ENCODE assay signal across 19 cellular contexts in the genomic region with DNA sequence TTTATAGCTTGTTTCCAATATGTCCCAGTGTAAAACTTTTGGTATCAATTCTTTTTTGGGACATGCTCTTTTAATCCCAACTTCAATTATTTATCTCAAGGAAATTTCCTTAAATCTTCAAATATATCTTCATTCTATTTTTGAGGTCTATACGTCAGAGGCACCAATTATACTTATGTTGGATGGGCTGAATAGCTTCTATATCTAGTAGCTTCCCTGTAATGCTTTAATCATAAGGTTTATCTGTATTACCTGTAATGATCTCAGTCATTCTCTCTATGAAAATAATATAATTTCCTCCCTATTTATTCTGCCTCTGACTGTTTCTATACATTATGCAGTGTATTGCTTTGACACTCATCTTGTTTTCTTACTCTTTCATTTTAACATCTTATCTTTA. TPM values are rescaled to one million over a fixed set of nuclear protein-coding genes. Genes with fewer than 3 reads are reported as not detected.
DNase-seq lines count a peak whose midpoint lies in the region; ATAC-seq and TF ChIP-seq lines count a peak whose summit lies in the region.
"Had no signal": no experiment of that assay in that cellular context is flagged by ENCODE, and none has a peak within 500 bp of the region (broad histone marks: within the 10 kb centered on the region; RNA-seq: fewer than 3 reads in every experiment).

No MANE protein-coding gene starts in this region.

- H3F3A ChIP-seq in GM23338 (replicated peaks; ENCODE audit: low read depth), result no peaks in the 10 kb centered on the region

- H3K4me2 ChIP-seq in GM23338, result no peak overlapping the region

- TF ChIP-seq CTCF in GM23338 (conservative IDR thresholded peaks at IDR 0.05; ENCODE audit: low read depth in 2 of 2), result no peak
- no peak for TF ChIP-seq CTCF in epithelial cell of esophagus (IDR thresholded peaks at IDR 0.05; ENCODE audit: insufficient read depth, low read depth, low read length, missing control alignments)
- TF ChIP-seq CTCF in foreskin fibroblast (IDR thresholded peaks at IDR 0.05; ENCODE audit: low read depth, low read length), result no peak

- H3K9me2 ChIP-seq in GM23338 (ENCODE audit: insufficient read depth), result no peaks in the 10 kb centered on the region

- no peak overlapping the region for H3K4me3 Mint-ChIP-seq in GM23338

- H3K27ac Mint-ChIP-seq in GM23338, result no peak overlapping the region

- H3K36me3 Mint-ChIP-seq in GM23338 (ENCODE audit: low read depth), result peaks cover 4% of the 10 kb centered on the region; the same call in 1 of the 3 replicates

- no peaks in the 10 kb centered on the region; the same call in 1 of the 2 replicates for H3K36me3 ChIP-seq in GM23338 (ENCODE audit: insufficient read depth)
- H3K36me3 ChIP-seq: MG63, SJCRH30 had no signal

- H3K79me2 ChIP-seq in GM23338 (replicated peaks; ENCODE audit: insufficient read depth), result no peaks in the 10 kb centered on the region

- H3K4me1 ChIP-seq in GM23338 (ENCODE audit: insufficient read depth), result no peaks in the 10 kb centered on the region
- H3K4me1 ChIP-seq: SJCRH30 had no signal

- H3K27me3 ChIP-seq in GM23338 (ENCODE audit: insufficient read depth), result no peaks in the 10 kb centered on the region
- H3K27me3 ChIP-seq: SJCRH30 had no signal

- DNase-seq in ELR (ENCODE audit: low read depth) (peak; percentile 32), GM23338 (ENCODE audit: low spot score) (peak; percentile 37), amniotic epithelial cell (ENCODE audit: low read depth) (peak; percentile 33), epithelial cell of esophagus (ENCODE audit: low read depth) (peak; percentile 13), foreskin fibroblast (no peak), islet precursor cell (no peak)
- DNase-seq in stimulated activated CD4-positive, alpha-beta T cell treated with anti-CD3 and anti-CD28 coated beads, Interleukin-2, amount 100 ng/mL, for 48 hours, result no peak
- DNase-seq: ACHN, IMR-90, Kasumi-1, MG63, NCI-H1048, NCI-H2107, NCI-H226, NCI-H524, SJCRH30 had no signal

- H3K4me3 ChIP-seq in GM23338, result no peak overlapping the region
- no peak overlapping the region for H3K4me3 ChIP-seq in epithelial cell of esophagus (ENCODE audit: low read length)
- no peak overlapping the region for H3K4me3 ChIP-seq in foreskin fibroblast (ENCODE audit: low read depth in 1 of 2, low read length in 2 of 2)
- H3K4me3 ChIP-seq: MG63, SJCRH30 had no signal

- no peaks in the 10 kb centered on the region for H4K20me1 ChIP-seq in GM23338 (replicated peaks; ENCODE audit: insufficient read depth)

- H3K27ac ChIP-seq in GM23338 (ENCODE audit: low read depth), result no peak overlapping the region
- H3K27ac ChIP-seq: C4-2B, SJCRH30 had no signal

- ATAC-seq in GM23338, result no peak
- no peak for ATAC-seq in GM21723 (IDR thresholded peaks at IDR 0.05; ENCODE audit: unreplicated experiment)

- H3K4me1 Mint-ChIP-seq in GM23338, result peaks cover 4% of the 10 kb centered on the region; the same call in 1 of the 3 replicates

- no peak overlapping the region for H2AFZ ChIP-seq in GM23338

- H3K9me3 Mint-ChIP-seq in GM23338, result peaks cover 15% of the 10 kb centered on the region

- H3K27me3 Mint-ChIP-seq in GM23338 (ENCODE audit: insufficient read depth, low read depth, poor library complexity), result peaks cover 2% of the 10 kb centered on the region

TF ChIP-seq in GM23338, 12 proteins besides CTCF, POLR2A, EP300 and RAD21:
- TF ChIP-seq, protein P1, sequence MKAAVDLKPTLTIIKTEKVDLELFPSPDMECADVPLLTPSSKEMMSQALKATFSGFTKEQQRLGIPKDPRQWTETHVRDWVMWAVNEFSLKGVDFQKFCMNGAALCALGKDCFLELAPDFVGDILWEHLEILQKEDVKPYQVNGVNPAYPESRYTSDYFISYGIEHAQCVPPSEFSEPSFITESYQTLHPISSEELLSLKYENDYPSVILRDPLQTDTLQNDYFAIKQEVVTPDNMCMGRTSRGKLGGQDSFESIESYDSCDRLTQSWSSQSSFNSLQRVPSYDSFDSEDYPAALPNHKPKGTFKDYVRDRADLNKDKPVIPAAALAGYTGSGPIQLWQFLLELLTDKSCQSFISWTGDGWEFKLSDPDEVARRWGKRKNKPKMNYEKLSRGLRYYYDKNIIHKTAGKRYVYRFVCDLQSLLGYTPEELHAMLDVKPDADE (IDR thresholded peaks at IDR 0.05), result no peak
- no peak for TF ChIP-seq ZNF114 (CRISPR knock-in tag; IDR thresholded peaks at IDR 0.05)
- no peak for TF ChIP-seq EZH2 (IDR thresholded peaks at IDR 0.05; ENCODE audit: low read depth, unreplicated experiment)

RNA-seq across cellular contexts. Expression of gene MCCC1, which starts 29.9 kb away (rescaled TPM):
- total RNA-seq in GM23338 (2014; rRNA removed; shearing (Covaris generic)), result 20.2 and 24.4 TPM in 2 replicates
- polyA plus RNA-seq in GM23338 (2016; fragmentation: Nextera tagmentation; extraction: Ambion mirVana), result 16.5 and 24.2 TPM in 2 replicates

RNA-seq across cellular contexts. Expression of gene LAMP3, which starts 33.3 kb away (rescaled TPM):
- total RNA-seq in GM23338 (2014; rRNA removed; shearing (Covaris generic)), result 0.16 and 0.28 TPM in 2 replicates
- 0.10 and 0.43 TPM in 2 replicates for polyA plus RNA-seq in GM23338 (2016; fragmentation: Nextera tagmentation; extraction: Ambion mirVana)
- total RNA-seq: HT-29, IMR-90 had no signal

Comparison
In these comparisons a context has a peak if more than half of its experiments do, and no peak if none do; other contexts are left out.
1. DNase-seq: peak in ELR (single experiment), GM23338 (single experiment), amniotic epithelial cell (single experiment) and epithelial cell of esophagus (single experiment); none in foreskin fibroblast (0 of 2), islet precursor cell (single experiment) and stimulated activated CD4-positive, alpha-beta T cell treated with anti-CD3 and anti-CD28 coated beads, Interleukin-2, amount 100 ng/mL, for 48 hours (0 of 2).